ENCODE assay signal across 2 cellular contexts in the genomic region with DNA sequence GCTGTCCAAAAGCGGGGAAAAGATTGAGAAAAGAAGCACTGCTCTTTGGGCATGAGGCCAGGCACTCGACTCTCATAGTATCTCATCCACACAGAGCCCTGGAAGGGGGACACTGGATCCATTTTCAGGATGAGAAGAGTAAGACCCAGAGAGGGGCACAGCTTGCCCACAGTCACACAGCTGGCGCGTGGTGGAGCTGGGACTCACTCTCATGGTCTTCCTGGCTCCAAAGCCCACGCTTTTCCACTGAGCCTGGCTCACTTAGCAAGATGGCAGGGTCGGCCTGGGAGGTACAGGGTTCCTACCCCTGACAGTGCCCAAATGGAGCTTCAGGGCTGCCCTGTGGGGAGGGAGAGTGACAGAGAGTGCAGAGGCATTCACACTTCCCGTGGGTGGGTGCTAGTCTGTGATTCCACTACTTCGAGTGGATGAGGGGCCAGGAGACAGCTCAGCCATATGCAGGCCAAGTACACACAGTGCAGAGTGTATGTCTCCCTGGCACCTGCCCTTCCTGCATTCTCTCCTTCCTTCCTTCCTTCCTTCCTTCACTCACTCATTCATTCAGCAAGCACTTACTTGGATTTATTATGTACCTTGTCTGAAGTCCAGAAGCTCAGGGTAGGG.
TF ChIP-seq lines count a peak whose summit lies in the region.

No MANE protein-coding gene starts in this region.

TF ChIP-seq in A549, 52 proteins besides CTCF, POLR2A, EP300 and RAD21:
- no peak for TF ChIP-seq NFE2L2 (conservative IDR thresholded peaks at IDR 0.05; ENCODE audit: low read length)

TF ChIP-seq in HepG2, 621 proteins besides CTCF, POLR2A, EP300 and RAD21:
- TF ChIP-seq ZNF329 (CRISPR knock-in tag; IDR thresholded peaks at IDR 0.05; ENCODE audit: low read depth) (no peak), DPF2 (CRISPR knock-in tag; IDR thresholded peaks at IDR 0.05; ENCODE audit: borderline replicate concordance, low read depth) (no peak), NKX3-1 (CRISPR knock-in tag; IDR thresholded peaks at IDR 0.05) (no peak), MYC (CRISPR knock-in tag; IDR thresholded peaks at IDR 0.05; ENCODE audit: borderline replicate concordance) (no peak), KMT2B (CRISPR knock-in tag; IDR thresholded peaks at IDR 0.05) (no peak), FOXC1 (CRISPR knock-in tag; IDR thresholded peaks at IDR 0.05; ENCODE audit: borderline replicate concordance) (no peak), ISX (CRISPR knock-in tag; conservative IDR thresholded peaks at IDR 0.05) (no peak), ZNF629 (CRISPR knock-in tag; conservative IDR thresholded peaks at IDR 0.05) (peak; percentile 66), POLR2G (IDR thresholded peaks at IDR 0.05; ENCODE audit: low read depth, low read length) (no peak), ZNF547 (CRISPR knock-in tag; IDR thresholded peaks at IDR 0.05) (no peak), ZNF207 (IDR thresholded peaks at IDR 0.05; ENCODE audit: borderline replicate concordance) (no peak), ZNF24 (IDR thresholded peaks at IDR 0.05) (0 out of 2 replicates have a peak, but pooled peaks have one; percentile 13), ZNF768 (CRISPR knock-in tag; IDR thresholded peaks at IDR 0.05) (peak; percentile 85; the same call in 1 of the 2 replicates), PCBP2 (optimal IDR thresholded peaks at IDR 0.05; ENCODE audit: low read depth, low read length, poor library complexity, severe bottlenecking) (no peak), YEATS4 (CRISPR knock-in tag; IDR thresholded peaks at IDR 0.05; ENCODE audit: borderline replicate concordance) (0 out of 2 replicates have a peak, but pooled peaks have one; percentile 11), PRMT3 (CRISPR knock-in tag; IDR thresholded peaks at IDR 0.05; ENCODE audit: borderline replicate concordance, low read depth) (no peak)
- TF ChIP-seq, protein P1, sequence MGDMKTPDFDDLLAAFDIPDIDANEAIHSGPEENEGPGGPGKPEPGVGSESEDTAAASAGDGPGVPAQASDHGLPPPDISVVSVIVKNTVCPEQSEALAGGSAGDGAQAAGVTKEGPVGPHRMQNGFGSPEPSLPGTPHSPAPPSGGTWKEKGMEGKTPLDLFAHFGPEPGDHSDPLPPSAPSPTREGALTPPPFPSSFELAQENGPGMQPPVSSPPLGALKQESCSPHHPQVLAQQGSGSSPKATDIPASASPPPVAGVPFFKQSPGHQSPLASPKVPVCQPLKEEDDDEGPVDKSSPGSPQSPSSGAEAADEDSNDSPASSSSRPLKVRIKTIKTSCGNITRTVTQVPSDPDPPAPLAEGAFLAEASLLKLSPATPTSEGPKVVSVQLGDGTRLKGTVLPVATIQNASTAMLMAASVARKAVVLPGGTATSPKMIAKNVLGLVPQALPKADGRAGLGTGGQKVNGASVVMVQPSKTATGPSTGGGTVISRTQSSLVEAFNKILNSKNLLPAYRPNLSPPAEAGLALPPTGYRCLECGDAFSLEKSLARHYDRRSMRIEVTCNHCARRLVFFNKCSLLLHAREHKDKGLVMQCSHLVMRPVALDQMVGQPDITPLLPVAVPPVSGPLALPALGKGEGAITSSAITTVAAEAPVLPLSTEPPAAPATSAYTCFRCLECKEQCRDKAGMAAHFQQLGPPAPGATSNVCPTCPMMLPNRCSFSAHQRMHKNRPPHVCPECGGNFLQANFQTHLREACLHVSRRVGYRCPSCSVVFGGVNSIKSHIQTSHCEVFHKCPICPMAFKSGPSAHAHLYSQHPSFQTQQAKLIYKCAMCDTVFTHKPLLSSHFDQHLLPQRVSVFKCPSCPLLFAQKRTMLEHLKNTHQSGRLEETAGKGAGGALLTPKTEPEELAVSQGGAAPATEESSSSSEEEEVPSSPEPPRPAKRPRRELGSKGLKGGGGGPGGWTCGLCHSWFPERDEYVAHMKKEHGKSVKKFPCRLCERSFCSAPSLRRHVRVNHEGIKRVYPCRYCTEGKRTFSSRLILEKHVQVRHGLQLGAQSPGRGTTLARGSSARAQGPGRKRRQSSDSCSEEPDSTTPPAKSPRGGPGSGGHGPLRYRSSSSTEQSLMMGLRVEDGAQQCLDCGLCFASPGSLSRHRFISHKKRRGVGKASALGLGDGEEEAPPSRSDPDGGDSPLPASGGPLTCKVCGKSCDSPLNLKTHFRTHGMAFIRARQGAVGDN (CRISPR knock-in tag; IDR thresholded peaks at IDR 0.05) = peak; percentile 15; the same call in 1 of the 2 replicates
- TF ChIP-seq, protein P2, sequence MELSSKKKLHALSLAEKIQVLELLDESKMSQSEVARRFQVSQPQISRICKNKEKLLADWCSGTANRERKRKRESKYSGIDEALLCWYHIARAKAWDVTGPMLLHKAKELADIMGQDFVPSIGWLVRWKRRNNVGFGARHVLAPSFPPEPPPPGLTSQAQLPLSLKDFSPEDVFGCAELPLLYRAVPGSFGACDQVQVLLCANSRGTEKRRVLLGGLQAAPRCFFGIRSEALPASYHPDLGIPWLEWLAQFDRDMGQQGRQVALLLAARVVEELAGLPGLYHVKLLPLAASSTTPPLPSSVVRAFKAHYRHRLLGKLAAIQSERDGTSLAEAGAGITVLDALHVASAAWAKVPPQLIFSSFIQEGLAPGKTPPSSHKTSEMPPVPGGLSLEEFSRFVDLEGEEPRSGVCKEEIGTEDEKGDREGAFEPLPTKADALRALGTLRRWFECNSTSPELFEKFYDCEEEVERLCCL (CRISPR knock-in tag; IDR thresholded peaks at IDR 0.05; ENCODE audit: borderline replicate concordance) = no peak
- TF ChIP-seq, protein P3, sequence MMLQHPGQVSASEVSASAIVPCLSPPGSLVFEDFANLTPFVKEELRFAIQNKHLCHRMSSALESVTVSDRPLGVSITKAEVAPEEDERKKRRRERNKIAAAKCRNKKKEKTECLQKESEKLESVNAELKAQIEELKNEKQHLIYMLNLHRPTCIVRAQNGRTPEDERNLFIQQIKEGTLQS (CRISPR knock-in tag; IDR thresholded peaks at IDR 0.05) = no peak
- TF ChIP-seq, protein P4, sequence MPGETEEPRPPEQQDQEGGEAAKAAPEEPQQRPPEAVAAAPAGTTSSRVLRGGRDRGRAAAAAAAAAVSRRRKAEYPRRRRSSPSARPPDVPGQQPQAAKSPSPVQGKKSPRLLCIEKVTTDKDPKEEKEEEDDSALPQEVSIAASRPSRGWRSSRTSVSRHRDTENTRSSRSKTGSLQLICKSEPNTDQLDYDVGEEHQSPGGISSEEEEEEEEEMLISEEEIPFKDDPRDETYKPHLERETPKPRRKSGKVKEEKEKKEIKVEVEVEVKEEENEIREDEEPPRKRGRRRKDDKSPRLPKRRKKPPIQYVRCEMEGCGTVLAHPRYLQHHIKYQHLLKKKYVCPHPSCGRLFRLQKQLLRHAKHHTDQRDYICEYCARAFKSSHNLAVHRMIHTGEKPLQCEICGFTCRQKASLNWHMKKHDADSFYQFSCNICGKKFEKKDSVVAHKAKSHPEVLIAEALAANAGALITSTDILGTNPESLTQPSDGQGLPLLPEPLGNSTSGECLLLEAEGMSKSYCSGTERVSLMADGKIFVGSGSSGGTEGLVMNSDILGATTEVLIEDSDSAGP (CRISPR knock-in tag; IDR thresholded peaks at IDR 0.05; ENCODE audit: borderline replicate concordance) = 0 out of 2 replicates have a peak, but pooled peaks have one; percentile 11
- TF ChIP-seq, protein P5, sequence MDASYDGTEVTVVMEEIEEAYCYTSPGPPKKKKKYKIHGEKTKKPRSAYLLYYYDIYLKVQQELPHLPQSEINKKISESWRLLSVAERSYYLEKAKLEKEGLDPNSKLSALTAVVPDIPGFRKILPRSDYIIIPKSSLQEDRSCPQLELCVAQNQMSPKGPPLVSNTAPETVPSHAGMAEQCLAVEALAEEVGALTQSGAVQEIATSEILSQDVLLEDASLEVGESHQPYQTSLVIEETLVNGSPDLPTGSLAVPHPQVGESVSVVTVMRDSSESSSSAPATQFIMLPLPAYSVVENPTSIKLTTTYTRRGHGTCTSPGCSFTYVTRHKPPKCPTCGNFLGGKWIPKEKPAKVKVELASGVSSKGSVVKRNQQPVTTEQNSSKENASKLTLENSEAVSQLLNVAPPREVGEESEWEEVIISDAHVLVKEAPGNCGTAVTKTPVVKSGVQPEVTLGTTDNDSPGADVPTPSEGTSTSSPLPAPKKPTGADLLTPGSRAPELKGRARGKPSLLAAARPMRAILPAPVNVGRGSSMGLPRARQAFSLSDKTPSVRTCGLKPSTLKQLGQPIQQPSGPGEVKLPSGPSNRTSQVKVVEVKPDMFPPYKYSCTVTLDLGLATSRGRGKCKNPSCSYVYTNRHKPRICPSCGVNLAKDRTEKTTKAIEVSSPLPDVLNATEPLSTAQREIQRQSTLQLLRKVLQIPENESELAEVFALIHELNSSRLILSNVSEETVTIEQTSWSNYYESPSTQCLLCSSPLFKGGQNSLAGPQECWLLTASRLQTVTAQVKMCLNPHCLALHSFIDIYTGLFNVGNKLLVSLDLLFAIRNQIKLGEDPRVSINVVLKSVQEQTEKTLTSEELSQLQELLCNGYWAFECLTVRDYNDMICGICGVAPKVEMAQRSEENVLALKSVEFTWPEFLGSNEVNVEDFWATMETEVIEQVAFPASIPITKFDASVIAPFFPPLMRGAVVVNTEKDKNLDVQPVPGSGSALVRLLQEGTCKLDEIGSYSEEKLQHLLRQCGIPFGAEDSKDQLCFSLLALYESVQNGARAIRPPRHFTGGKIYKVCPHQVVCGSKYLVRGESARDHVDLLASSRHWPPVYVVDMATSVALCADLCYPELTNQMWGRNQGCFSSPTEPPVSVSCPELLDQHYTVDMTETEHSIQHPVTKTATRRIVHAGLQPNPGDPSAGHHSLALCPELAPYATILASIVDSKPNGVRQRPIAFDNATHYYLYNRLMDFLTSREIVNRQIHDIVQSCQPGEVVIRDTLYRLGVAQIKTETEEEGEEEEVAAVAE (CRISPR knock-in tag; IDR thresholded peaks at IDR 0.05; ENCODE audit: borderline replicate concordance) = no peak
